ENCODE assay signal across 19 cellular contexts in the genomic region with DNA sequence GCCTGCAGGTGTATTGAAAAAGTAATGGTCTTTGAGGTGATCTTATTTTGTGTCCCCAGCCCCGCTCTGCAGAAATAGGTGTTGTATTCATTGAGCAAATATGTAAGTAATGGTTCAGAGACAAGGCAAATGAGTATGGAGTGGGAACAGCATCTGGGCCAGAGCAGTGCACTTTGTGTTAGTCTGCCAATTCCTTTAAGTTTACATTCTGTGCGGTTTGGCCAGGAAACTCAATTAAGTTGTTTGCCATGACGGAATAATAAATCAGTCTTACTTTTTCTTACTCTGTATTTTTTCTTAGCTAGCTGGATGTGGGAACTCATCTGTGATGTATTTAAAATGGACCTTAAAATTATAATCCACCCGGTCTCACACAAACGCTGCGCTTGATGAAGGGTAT. TPM values are rescaled to one million over a fixed set of nuclear protein-coding genes. Genes with fewer than 3 reads are reported as not detected.
"Had no signal": no experiment of that assay in that cellular context is flagged by ENCODE, and none has a peak within 500 bp of the region (broad histone marks: within the 10 kb centered on the region; RNA-seq: fewer than 3 reads in every experiment).

No MANE protein-coding gene starts in this region.

- H3K4me3 ChIP-seq: adrenal gland, right atrium auricular region, skin epidermis, tibial artery had no signal

- H3K4me1 ChIP-seq: adrenal gland, right atrium auricular region had no signal

- DNase-seq: activated CD4-positive, alpha-beta memory T cell treated with anti-CD3 and anti-CD28 coated beads for 36 hours; activated CD8-positive, alpha-beta memory T cell treated with anti-CD3 and anti-CD28 coated beads, Interleukin-2, amount 10 ng/mL, durations not matched to agents 7 days and 5 days; activated naive CD4-positive, alpha-beta T cell treated with anti-CD3 and anti-CD28 coated beads, Interleukin-2, amount 50 U/mL, for 16 hours; activated T-cell treated with anti-CD3 and anti-CD28 coated beads, Interleukin-2, amount 50 U/mL, for 1 hour; adrenal gland; brain microvascular endothelial cell; cortex of kidney; effector memory CD8-positive, alpha-beta T cell; kidney glomerular epithelial cell; mesendoderm; stimulated activated CD4-positive, alpha-beta T cell treated with anti-CD3 and anti-CD28 coated beads, Interleukin-15, amount 100 ng/mL, for 24 hours; stimulated activated CD4-positive, alpha-beta T cell treated with anti-CD3 and anti-CD28 coated beads, Interleukin-4, amount 100 ng/mL, for 1 hour; stimulated activated naive CD4-positive, alpha-beta T cell; tibial artery; WERI-Rb-1 had no signal

- FAIRE-seq: urothelium cell line had no signal

- H3K27me3 ChIP-seq: adrenal gland, brain microvascular endothelial cell, right atrium auricular region, tibial artery had no signal

- ATAC-seq: activated CD8-positive, alpha-beta memory T cell treated with anti-CD3 and anti-CD28 coated beads, Interleukin-2, amount 10 ng/mL, durations not matched to agents 7 days and 5 days; effector memory CD8-positive, alpha-beta T cell; natural killer cell treated with Interleukin-12 subunit alpha and Interleukin-12 subunit beta and Interleukin-15 and Interleukin-18, amount 100 ng/mL, for 72 hours had no signal

- H3K27ac ChIP-seq: adrenal gland, brain microvascular endothelial cell, right atrium auricular region, skin epidermis, tibial artery, WERI-Rb-1 had no signal

- H3K36me3 ChIP-seq: adrenal gland, brain microvascular endothelial cell, right atrium auricular region, tibial artery, WERI-Rb-1 had no signal

- H3K9me3 ChIP-seq: adrenal gland, right atrium auricular region, tibial artery had no signal

RNA-seq across cellular contexts. Expression of a gene that starts 12.6 kb away (rescaled TPM):
- total RNA-seq: activated CD4-positive, alpha-beta memory T cell treated with anti-CD3 and anti-CD28 coated beads for 36 hours had no signal
